In the genomic region with DNA sequence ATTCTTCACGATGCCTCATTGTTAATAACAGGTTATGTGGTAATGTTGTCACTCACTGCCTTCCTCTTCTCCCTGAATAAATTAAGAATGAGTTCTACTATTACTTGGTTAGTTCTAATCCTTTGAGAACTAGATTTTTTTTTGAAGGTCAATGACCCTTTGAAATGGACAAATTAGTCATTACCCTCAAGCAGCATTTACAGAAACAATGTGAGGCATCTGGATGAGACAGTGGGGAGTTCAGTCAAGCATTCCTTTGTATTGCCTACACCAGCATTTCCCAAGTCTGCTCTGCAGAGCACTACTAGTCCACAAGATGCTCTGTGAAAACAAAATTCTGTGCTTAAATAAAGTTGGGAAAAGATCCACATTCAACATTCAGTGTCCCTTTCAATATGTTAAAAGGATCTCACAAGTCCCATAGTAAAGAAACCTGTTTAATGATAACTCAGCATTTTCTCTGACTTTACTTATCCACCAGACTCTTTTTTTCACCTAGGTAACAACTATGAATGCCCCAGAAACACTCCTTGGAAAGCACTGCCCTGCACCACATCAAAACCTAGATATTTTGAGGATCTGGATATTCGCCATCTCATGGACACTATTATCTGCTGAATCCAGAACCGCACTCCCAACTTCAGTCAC, we compare ENCODE assay signal across 19 cellular contexts.
A peak's percentile ranks its signal among the peaks of the same experiment; 100 is the strongest.
DNase-seq lines count a peak whose midpoint lies in the region; ATAC-seq, FAIRE-seq and TF ChIP-seq lines count a peak whose summit lies in the region.
"Had no signal": no experiment of that assay in that cellular context is flagged by ENCODE, and none has a peak within 500 bp of the region (broad histone marks: within the 10 kb centered on the region; RNA-seq: fewer than 3 reads in every experiment).

No MANE protein-coding gene starts in this region.

- H3K9ac ChIP-seq in adipocyte (ENCODE audit: low read length), result peak overlapping the region; percentile 27

- no peak for TF ChIP-seq POLR2A in H54 (IDR thresholded peaks at IDR 0.05; ENCODE audit: low read depth, low read length)

- H3K36me3 ChIP-seq in adipocyte (ENCODE audit: control insufficient read depth, insufficient read depth, low read length, severe bottlenecking), result no peaks in the 10 kb centered on the region
- H3K36me3 ChIP-seq: cardiac muscle cell, tibial nerve had no signal

- H3K4me1 Mint-ChIP-seq in stimulated activated naive CD8-positive, alpha-beta T cell treated with anti-CD3 and anti-CD28 coated beads, Interleukin-15, amount 100 ng/mL, for 72 hours, result no peaks in the 10 kb centered on the region

- no peak for ATAC-seq in HG02571 (IDR thresholded peaks at IDR 0.05; ENCODE audit: unreplicated experiment)
- no peak for ATAC-seq in stimulated activated naive CD8-positive, alpha-beta T cell treated with anti-CD3 and anti-CD28 coated beads, Interleukin-15, amount 100 ng/mL, for 72 hours
- ATAC-seq: activated CD4-positive, CD25-positive, alpha-beta regulatory T cell treated with anti-CD3 and anti-CD28 coated beads, Interleukin-2, amount 50 U/mL, for 24 hours; activated T-cell treated with anti-CD3 and anti-CD28 coated beads, Interleukin-2, amount 50 U/mL, for 4 hours; natural killer cell treated with Interleukin-12 subunit alpha and Interleukin-12 subunit beta and Interleukin-15 and Interleukin-18, amount 100 ng/mL, for 72 hours had no signal

- H3K9me3 ChIP-seq in adipocyte (ENCODE audit: control insufficient read depth, low read length), result no peaks in the 10 kb centered on the region
- H3K9me3 ChIP-seq: tibial nerve had no signal

- no peaks in the 10 kb centered on the region for H3K9me3 Mint-ChIP-seq in stimulated activated naive CD8-positive, alpha-beta T cell treated with anti-CD3 and anti-CD28 coated beads, Interleukin-15, amount 100 ng/mL, for 72 hours
- H3K9me3 Mint-ChIP-seq: activated T-cell treated with anti-CD3 and anti-CD28 coated beads, Interleukin-2, amount 50 U/mL, for 4 hours; natural killer cell treated with Interleukin-12 subunit alpha and Interleukin-12 subunit beta and Interleukin-15 and Interleukin-18, amount 100 ng/mL, for 72 hours had no signal

- H3K27me3 Mint-ChIP-seq in stimulated activated naive CD8-positive, alpha-beta T cell treated with anti-CD3 and anti-CD28 coated beads, Interleukin-15, amount 100 ng/mL, for 72 hours, result no peaks in the 10 kb centered on the region

- peaks cover 41% of the 10 kb centered on the region for H3K4me1 ChIP-seq in adipocyte (ENCODE audit: control insufficient read depth, insufficient read depth, low read length)
- H3K4me1 ChIP-seq: tibial nerve had no signal

- peaks cover 2% of the 10 kb centered on the region for H3K27me3 ChIP-seq in adipocyte (replicated peaks; ENCODE audit: control insufficient read depth, insufficient read depth, low read length)

- DNase-seq in H54 (ENCODE audit: insufficient read length, low spot score) (peak; percentile 26), adipocyte (ENCODE audit: low read depth) (peak; percentile 63), foreskin melanocyte (peak; percentile 75), smooth muscle cell of the brain vasculature (ENCODE audit: low read depth, low spot score) (peak; percentile 10), NCI-H2196 treated with DMSO at 0.1 percent for 48 hours (lab: John Stamatoyannopoulos, UW; ENCODE audit: unreplicated experiment) (no peak), CD1c-positive myeloid dendritic cell (ENCODE audit: extremely low spot score) (no peak)
- no peak for DNase-seq in stimulated activated naive CD8-positive, alpha-beta T cell treated with anti-CD3 and anti-CD28 coated beads, Interleukin-15, amount 100 ng/mL, for 72 hours
- DNase-seq: activated T-cell treated with anti-CD3 and anti-CD28 coated beads, Interleukin-2, amount 50 U/mL, for 4 hours; DMS79 treated with DMSO at 0.1 percent for 48 hours; KG1; NCI-H1694; NCI-H82 had no signal

- H3K4me3 Mint-ChIP-seq in stimulated activated naive CD8-positive, alpha-beta T cell treated with anti-CD3 and anti-CD28 coated beads, Interleukin-15, amount 100 ng/mL, for 72 hours, result no peak overlapping the region
- H3K4me3 Mint-ChIP-seq: activated T-cell treated with anti-CD3 and anti-CD28 coated beads, Interleukin-2, amount 50 U/mL, for 4 hours; natural killer cell treated with Interleukin-12 subunit alpha and Interleukin-12 subunit beta and Interleukin-15 and Interleukin-18, amount 100 ng/mL, for 72 hours had no signal

- H3K27ac Mint-ChIP-seq in stimulated activated naive CD8-positive, alpha-beta T cell treated with anti-CD3 and anti-CD28 coated beads, Interleukin-15, amount 100 ng/mL, for 72 hours, result no peak overlapping the region
- H3K27ac Mint-ChIP-seq: natural killer cell treated with Interleukin-12 subunit alpha and Interleukin-12 subunit beta and Interleukin-15 and Interleukin-18, amount 100 ng/mL, for 72 hours had no signal

- H3K4me3 ChIP-seq in adipocyte (ENCODE audit: low read length), result no peak overlapping the region
- H3K4me3 ChIP-seq: cardiac muscle cell, SK-N-MC, tibial nerve had no signal

- FAIRE-seq in H54 (lab: Jason Lieb, UNC), result peak; percentile 95
- FAIRE-seq: keratinocyte had no signal

Comparison
In these comparisons a context has a peak if more than half of its experiments do, and no peak if none do; other contexts are left out.
1. DNase-seq: peak in H54 (single experiment), adipocyte (single experiment), foreskin melanocyte (single experiment) and smooth muscle cell of the brain vasculature (single experiment); none in NCI-H2196 treated with DMSO at 0.1 percent for 48 hours (single experiment), CD1c-positive myeloid dendritic cell (single experiment) and stimulated activated naive CD8-positive, alpha-beta T cell treated with anti-CD3 and anti-CD28 coated beads, Interleukin-15, amount 100 ng/mL, for 72 hours (0 of 2).